Comparison of ENCODE assay signal across 10 cellular contexts in genomic region chr1:156019946-156020292, GRCh38. TPM values are rescaled to one million over a fixed set of nuclear protein-coding genes. Genes with fewer than 3 reads are reported as not detected.
DNase-seq lines count a peak whose midpoint lies in the region; ATAC-seq, FAIRE-seq and TF ChIP-seq lines count a peak whose summit lies in the region.
"Had no signal": no experiment of that assay in that cellular context is flagged by ENCODE, and none has a peak within 500 bp of the region (broad histone marks: within the 10 kb centered on the region; RNA-seq: fewer than 3 reads in every experiment).

No MANE protein-coding gene starts in this region.

- H3K4me1 ChIP-seq in A673 (ENCODE audit: insufficient read depth, low read length, poor library complexity, severe bottlenecking): peaks cover 4% of the 10 kb centered on the region
- H3K4me1 ChIP-seq in HUES48 (ENCODE audit: control insufficient read depth, insufficient read depth, low read length): peaks cover 8% of the 10 kb centered on the region; the same call in 1 of the 2 replicates
- H3K4me1 ChIP-seq in mucosa of stomach (ENCODE audit: control insufficient read depth, insufficient read depth, low read length): peaks cover 8% of the 10 kb centered on the region

- H3K27me3 ChIP-seq in A673 (replicated peaks; ENCODE audit: insufficient read depth, low read depth, low read length, poor library complexity) (no peaks in the 10 kb centered on the region), HUES48 (ENCODE audit: control insufficient read depth, insufficient read depth, low read length) (peaks cover 4% of the 10 kb centered on the region; the same call in 1 of the 2 replicates), bronchial epithelial cell (ENCODE audit: control insufficient read depth, insufficient read depth, low read length) (no peaks in the 10 kb centered on the region), mucosa of stomach (ENCODE audit: control insufficient read depth, insufficient read depth, low read length) (no peaks in the 10 kb centered on the region)

- H3K9ac ChIP-seq in HUES48 (ENCODE audit: low read depth, low read length): peak overlapping the region; percentile 60
- H3K9ac ChIP-seq in mucosa of stomach (ENCODE audit: low read length): peak overlapping the region; percentile 73

- POLR2A ChIA-PET in A673 (lab: Charles Lee; ENCODE audit: low non-redundant PET): no interaction called here

- DNase-seq in A673 (ENCODE audit: low spot score) (no peak), bronchial epithelial cell (ENCODE audit: low read depth) (no peak), head of caudate nucleus (no peak), HPDE6-E6E7 (ENCODE audit: extremely low spot score) (no peak)
- DNase-seq: NCI-H1105 treated with DMSO at 0.1 percent for 48 hours had no signal

- FAIRE-seq in bronchial epithelial cell (lab: Jason Lieb, UNC): no peak
- FAIRE-seq: endometrium had no signal

- H3K36me3 ChIP-seq in A673 (ENCODE audit: insufficient read depth, low read length, poor library complexity, severe bottlenecking) (peaks cover 36% of the 10 kb centered on the region), HUES48 (ENCODE audit: control insufficient read depth, insufficient read depth, low read length) (peaks cover 29% of the 10 kb centered on the region), bronchial epithelial cell (ENCODE audit: control insufficient read depth, insufficient read depth, low read length) (peaks cover 9% of the 10 kb centered on the region), mucosa of stomach (ENCODE audit: control insufficient read depth, insufficient read depth, low read length) (no peaks in the 10 kb centered on the region)

- CTCF ChIA-PET in A673 (lab: Charles Lee): interaction anchor here (0.5 kb wide), 1 partner anchor 33 kb away, joined by 4 read pairs; the partner anchor contains the start of gene UBQLN4

- intact Hi-C loops in A673 (cut with micrococcal nuclease; ENCODE audit: unreplicated experiment) (loop anchor here (10.0 kb wide), 1 partner anchor 115 kb away; no protein-coding TSS in a partner anchor), head of caudate nucleus (cut with DNase I) (no loop called here)

- H3K9me3 ChIP-seq in A673 (ENCODE audit: low read depth, low read length, poor library complexity, severe bottlenecking): no peaks in the 10 kb centered on the region
- no peaks in the 10 kb centered on the region for H3K9me3 ChIP-seq in HUES48 (ENCODE audit: control insufficient read depth, insufficient read depth, low read length)
- H3K9me3 ChIP-seq in mucosa of stomach (ENCODE audit: control insufficient read depth, low read length): no peaks in the 10 kb centered on the region

- H3K4me3 ChIP-seq in A673 (ENCODE audit: low read depth, low read length, poor library complexity, severe bottlenecking): peak overlapping the region; percentile 62
- peak overlapping the region; percentile 96 for H3K4me3 ChIP-seq in HUES48 (ENCODE audit: low read depth, low read length)
- peak overlapping the region; percentile 60 for H3K4me3 ChIP-seq in bronchial epithelial cell (ENCODE audit: low read depth, low read length)
- peak overlapping the region; percentile 64 for H3K4me3 ChIP-seq in mucosa of stomach (ENCODE audit: low read length)

- H3K27ac ChIP-seq in A673 (ENCODE audit: low read depth, low read length, poor library complexity, severe bottlenecking) (peak overlapping the region; percentile 55), HUES48 (ENCODE audit: low read depth, low read length) (no peak overlapping the region)

- TF ChIP-seq CTCF in A673 (conservative IDR thresholded peaks at IDR 0.05; ENCODE audit: low read depth, low read length) (no peak), bronchial epithelial cell (IDR thresholded peaks at IDR 0.05; ENCODE audit: insufficient read depth, low read length, severe bottlenecking) (no peak)

- BruUV-seq in A673 (replicated peaks; lab: Mats Ljungman, UMichigan): TSS peak; percentile 72

- ATAC-seq in HG03196 (IDR thresholded peaks at IDR 0.05; ENCODE audit: unreplicated experiment): no peak
- ATAC-seq in GM21515 (IDR thresholded peaks at IDR 0.05; ENCODE audit: unreplicated experiment): no peak

RNA-seq across cellular contexts. Expression of gene SSR2, which starts 0.8 kb away (rescaled TPM):
- total RNA-seq in A673 (2021): 220 and 233 TPM in 2 replicates
- total RNA-seq in bronchial epithelial cell: 225 and 564 TPM in 2 replicates

RNA-seq across cellular contexts. Expression of gene UBQLN4, which starts 33.7 kb away (rescaled TPM):
- total RNA-seq in A673 (2021) (66.6 and 75.2 TPM in 2 replicates), bronchial epithelial cell (13.7 and 17.4 TPM in 2 replicates)

RNA-seq across cellular contexts. Expression of gene LAMTOR2, which starts 34.7 kb away (rescaled TPM):
- 52.0 and 63.6 TPM in 2 replicates for total RNA-seq in A673 (2021)
- 46.6 and 74.6 TPM in 2 replicates for total RNA-seq in bronchial epithelial cell

RNA-seq across cellular contexts. Expression of gene RAB25, which starts 41.0 kb away (rescaled TPM):
- total RNA-seq in A673 (2021) (0.47 and 0.66 TPM in 2 replicates), bronchial epithelial cell (30.3 and 83.7 TPM in 2 replicates)

RNA-seq across cellular contexts. Expression of gene ARHGEF2, which starts 41.6 kb away (rescaled TPM):
- 148 and 161 TPM in 2 replicates for total RNA-seq in A673 (2021)
- total RNA-seq in bronchial epithelial cell: 57.1 and 79.2 TPM in 2 replicates
